Comparison of ENCODE assay signal across 9 cellular contexts in genomic region chr21:39020751-39021474, GRCh38.
DNase-seq lines count a peak whose midpoint lies in the region; ATAC-seq and TF ChIP-seq lines count a peak whose summit lies in the region.
"Had no signal": no experiment of that assay in that cellular context is flagged by ENCODE, and none has a peak within 500 bp of the region (broad histone marks: within the 10 kb centered on the region; RNA-seq: fewer than 3 reads in every experiment).

No MANE protein-coding gene starts in this region.

- WGBS in thyroid gland, 2 donors = 85 to 87% methylated on average over 11 to 17 of the region's 17 CpGs

- POLR2A ChIA-PET in CD8-positive, alpha-beta T cell (lab: Charles Lee) = no interaction called here

- ATAC-seq in HG03439 (IDR thresholded peaks at IDR 0.05; ENCODE audit: unreplicated experiment) = no peak
- ATAC-seq in stimulated activated naive B cell treated with anti-CD40 and anti-IgM and Interleukin-4, amounts not matched to agents 10 μg/mL and 1 μg/mL and 100 μg/mL, for 72 hours (replicated peaks) = no peak
- no peak for ATAC-seq in CD8-positive, alpha-beta T cell
- no peak for ATAC-seq in HG03175 (IDR thresholded peaks at IDR 0.05; ENCODE audit: unreplicated experiment)

- peaks cover 36 to 43% of the 10 kb centered on the region in 2 donors for H3K27me3 Mint-ChIP-seq in stimulated activated naive B cell treated with anti-CD40 and anti-IgM and Interleukin-4, amounts not matched to agents 10 μg/mL and 1 μg/mL and 100 μg/mL, for 72 hours
- H3K27me3 Mint-ChIP-seq in CD8-positive, alpha-beta T cell (ENCODE audit: low read depth) = no peaks in the 10 kb centered on the region

- H3K36me3 ChIP-seq in ascending aorta (no peaks in the 10 kb centered on the region), thyroid gland (no peaks in the 10 kb centered on the region)
- no peaks in the 10 kb centered on the region for H3K36me3 ChIP-seq in CD8-positive, alpha-beta T cell (ENCODE audit: insufficient read depth, low read length)
- H3K36me3 ChIP-seq: heart right ventricle had no signal

- H3K9me3 ChIP-seq in ascending aorta (no peaks in the 10 kb centered on the region), thyroid gland (no peaks in the 10 kb centered on the region)
- no peaks in the 10 kb centered on the region for H3K9me3 ChIP-seq in CD8-positive, alpha-beta T cell (ENCODE audit: low read length)

- CTCF ChIA-PET in CD8-positive, alpha-beta T cell (lab: Charles Lee) = no interaction called here

- H3K27ac ChIP-seq in ascending aorta = peak overlapping the region; percentile 10 to 84
- peak overlapping the region; percentile 92 to 95 (median 94) for H3K27ac ChIP-seq in thyroid gland
- no peak overlapping the region for H3K27ac ChIP-seq in CD8-positive, alpha-beta T cell (ENCODE audit: low read depth, low read length)

- DNase-seq in HS-27A (ENCODE audit: low read depth) (peak; percentile 85), ascending aorta (ENCODE audit: low spot score in 2 of 2) (peak in 1 of 2 donors; percentile 82), islet precursor cell (peak; percentile 88), thyroid gland (peak; percentile 18 to 27)
- no peak for DNase-seq in stimulated activated naive B cell treated with anti-CD40 and anti-IgM and Interleukin-4, amounts not matched to agents 10 μg/mL and 1 μg/mL and 100 μg/mL, for 72 hours
- DNase-seq in CD8-positive, alpha-beta T cell = no peak
- DNase-seq: heart right ventricle had no signal

- no peak for TF ChIP-seq POLR2A in thyroid gland (IDR thresholded peaks at IDR 0.05)

- H3K27me3 ChIP-seq in ascending aorta (no peaks in the 10 kb centered on the region), thyroid gland (no peaks in the 10 kb centered on the region)
- H3K27me3 ChIP-seq in CD8-positive, alpha-beta T cell (ENCODE audit: insufficient read depth, low read length) = no peaks in the 10 kb centered on the region
- H3K27me3 ChIP-seq: heart right ventricle had no signal

- TF ChIP-seq CTCF in ascending aorta (IDR thresholded peaks at IDR 0.05) (no peak), thyroid gland (IDR thresholded peaks at IDR 0.05) (no peak)
- no peak for TF ChIP-seq CTCF in CD8-positive, alpha-beta T cell (IDR thresholded peaks at IDR 0.05)

- H3K4me1 ChIP-seq in ascending aorta (peaks cover 17 to 33% of the 10 kb centered on the region in 2 donors), thyroid gland (peaks cover 28 to 47% of the 10 kb centered on the region in 2 donors)
- H3K4me1 ChIP-seq in CD8-positive, alpha-beta T cell (ENCODE audit: insufficient read depth, low read length) = no peaks in the 10 kb centered on the region

- H3K4me3 ChIP-seq in ascending aorta (no peak overlapping the region), thyroid gland (replicated peaks in 1 of 3) (no peak overlapping the region)
- no peak overlapping the region for H3K4me3 ChIP-seq in CD8-positive, alpha-beta T cell (ENCODE audit: low read depth, low read length)
- H3K4me3 ChIP-seq: heart right ventricle had no signal

- no peaks in the 10 kb centered on the region for H3K36me3 Mint-ChIP-seq in stimulated activated naive B cell treated with anti-CD40 and anti-IgM and Interleukin-4, amounts not matched to agents 10 μg/mL and 1 μg/mL and 100 μg/mL, for 72 hours
- no peaks in the 10 kb centered on the region for H3K36me3 Mint-ChIP-seq in CD8-positive, alpha-beta T cell

- H3K4me1 Mint-ChIP-seq in stimulated activated naive B cell treated with anti-CD40 and anti-IgM and Interleukin-4, amounts not matched to agents 10 μg/mL and 1 μg/mL and 100 μg/mL, for 72 hours = peaks cover 5 to 11% of the 10 kb centered on the region in 2 donors
- H3K4me1 Mint-ChIP-seq in CD8-positive, alpha-beta T cell (ENCODE audit: low read depth) = no peaks in the 10 kb centered on the region

- no peak overlapping the region for H3K27ac Mint-ChIP-seq in stimulated activated naive B cell treated with anti-CD40 and anti-IgM and Interleukin-4, amounts not matched to agents 10 μg/mL and 1 μg/mL and 100 μg/mL, for 72 hours
- H3K27ac Mint-ChIP-seq in CD8-positive, alpha-beta T cell = no peak overlapping the region

- no peak overlapping the region for H3K4me3 Mint-ChIP-seq in stimulated activated naive B cell treated with anti-CD40 and anti-IgM and Interleukin-4, amounts not matched to agents 10 μg/mL and 1 μg/mL and 100 μg/mL, for 72 hours
- H3K4me3 Mint-ChIP-seq in CD8-positive, alpha-beta T cell = no peak overlapping the region

- peaks cover 0 to 4% of the 10 kb centered on the region in 2 donors for H3K9me3 Mint-ChIP-seq in stimulated activated naive B cell treated with anti-CD40 and anti-IgM and Interleukin-4, amounts not matched to agents 10 μg/mL and 1 μg/mL and 100 μg/mL, for 72 hours
- H3K9me3 Mint-ChIP-seq in CD8-positive, alpha-beta T cell = peaks cover 4% of the 10 kb centered on the region

- intact Hi-C loops in ascending aorta (cut with DNase I) (loop anchor here (5.0 kb wide), 4 partner anchors 34 to 214 kb away; partner anchors contain the start of gene ETS2), thyroid gland (cut with DNase I) (no loop called here)
- intact Hi-C loops in CD8-positive, alpha-beta T cell (cut with DNase I, micrococcal nuclease) = no loop called here

Comparison
In these comparisons a context has a peak if more than half of its experiments do, and no peak if none do; other contexts are left out.
1. DNase-seq: peak in HS-27A (single experiment), islet precursor cell (single experiment) and thyroid gland (2 of 2); none in stimulated activated naive B cell treated with anti-CD40 and anti-IgM and Interleukin-4, amounts not matched to agents 10 μg/mL and 1 μg/mL and 100 μg/mL, for 72 hours (single experiment) and CD8-positive, alpha-beta T cell (0 of 7).